ENCODE assay signal across 17 cellular contexts in the genomic region with DNA sequence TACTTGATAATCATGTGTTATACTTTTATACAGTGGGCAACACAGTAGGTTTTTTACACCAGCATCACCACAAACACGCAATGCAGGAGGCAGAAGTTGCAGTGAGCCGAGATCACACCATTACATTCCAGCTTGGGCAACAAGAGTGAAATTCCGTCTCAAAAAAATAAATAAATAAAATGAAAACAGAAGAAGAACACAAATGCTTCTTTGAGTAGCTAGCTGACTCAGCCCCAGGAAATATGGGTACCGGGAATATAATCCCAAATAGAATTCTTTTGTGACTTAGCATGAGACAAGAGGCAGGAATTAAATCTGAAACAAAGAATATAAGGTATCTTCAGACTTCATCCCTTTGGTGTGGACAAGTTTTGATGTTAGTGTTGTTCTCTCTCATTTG.
"Had no signal": no experiment of that assay in that cellular context is flagged by ENCODE, and none has a peak within 500 bp of the region (broad histone marks: within the 10 kb centered on the region; RNA-seq: fewer than 3 reads in every experiment).

No MANE protein-coding gene starts in this region.

- H3K27ac Mint-ChIP-seq: activated CD4-positive, alpha-beta T cell treated with anti-CD3 and anti-CD28 coated beads for 36 hours; activated naive CD4-positive, alpha-beta T cell treated with anti-CD3 and anti-CD28 coated beads, Interleukin-2, amount 50 U/mL, for 24 hours; progenitor cell of endocrine pancreas; stimulated activated naive CD8-positive, alpha-beta T cell treated with anti-CD3 and anti-CD28 coated beads, Interleukin-15, Interleukin-2, amounts not matched to agents 100 ng/mL and 50 ng/mL, for 24 hours; T-helper 2 cell treated with Interferon-gamma antibody and Interleukin-4, amounts not matched to agents 5 μg/mL and 100 μg/mL, for 36 hours; WTC11 had no signal

- H3K4me1 Mint-ChIP-seq: activated CD4-positive, alpha-beta T cell treated with anti-CD3 and anti-CD28 coated beads for 36 hours; activated naive CD4-positive, alpha-beta T cell treated with anti-CD3 and anti-CD28 coated beads, Interleukin-2, amount 50 U/mL, for 24 hours had no signal

- H3K27me3 Mint-ChIP-seq: progenitor cell of endocrine pancreas had no signal

- H3K4me3 ChIP-seq: body of pancreas, dorsolateral prefrontal cortex, heart left ventricle, right atrium auricular region, tibial nerve, uterus had no signal

- H3K9me3 Mint-ChIP-seq: activated naive CD4-positive, alpha-beta T cell treated with anti-CD3 and anti-CD28 coated beads, Interleukin-2, amount 50 U/mL, for 24 hours; stimulated activated naive CD8-positive, alpha-beta T cell treated with anti-CD3 and anti-CD28 coated beads, Interleukin-15, Interleukin-2, amounts not matched to agents 100 ng/mL and 50 ng/mL, for 24 hours; T-helper 2 cell treated with Interferon-gamma antibody and Interleukin-4, amounts not matched to agents 5 μg/mL and 100 μg/mL, for 36 hours had no signal

- H3K4me1 ChIP-seq: body of pancreas, heart left ventricle, right atrium auricular region, tibial nerve, uterus had no signal

- H3K4me3 Mint-ChIP-seq: activated CD4-positive, alpha-beta T cell treated with anti-CD3 and anti-CD28 coated beads for 36 hours; activated naive CD4-positive, alpha-beta T cell treated with anti-CD3 and anti-CD28 coated beads, Interleukin-2, amount 50 U/mL, for 24 hours; stimulated activated naive CD8-positive, alpha-beta T cell treated with anti-CD3 and anti-CD28 coated beads, Interleukin-15, Interleukin-2, amounts not matched to agents 100 ng/mL and 50 ng/mL, for 24 hours; T-helper 2 cell treated with Interferon-gamma antibody and Interleukin-4, amounts not matched to agents 5 μg/mL and 100 μg/mL, for 36 hours; WTC11 had no signal

- H3K36me3 Mint-ChIP-seq: activated naive CD4-positive, alpha-beta T cell treated with anti-CD3 and anti-CD28 coated beads, Interleukin-2, amount 50 U/mL, for 24 hours; WTC11 had no signal

- H3K27ac ChIP-seq: body of pancreas, dorsolateral prefrontal cortex, heart left ventricle, right atrium auricular region, tibial nerve, uterus had no signal

- DNase-seq: activated CD4-positive, alpha-beta T cell treated with anti-CD3 and anti-CD28 coated beads for 36 hours; activated CD4-positive, alpha-beta T cell treated with anti-CD3 and anti-CD28 coated beads, Interleukin-2, amount 50 U/mL, for 48 hours; activated gamma-delta T cell; body of pancreas; dorsolateral prefrontal cortex; heart left ventricle; kidney; occipital lobe; uterus had no signal

- ATAC-seq: activated CD4-positive, alpha-beta T cell treated with anti-CD3 and anti-CD28 coated beads for 36 hours; body of pancreas; heart left ventricle; left lobe of liver; WTC11 had no signal

- H3K9me3 ChIP-seq: body of pancreas, heart left ventricle, right atrium auricular region, tibial nerve, uterus had no signal

- H3K36me3 ChIP-seq: heart left ventricle, right atrium auricular region, tibial nerve, uterus had no signal

- H3K27me3 ChIP-seq: body of pancreas, dorsolateral prefrontal cortex, heart left ventricle, right atrium auricular region, tibial nerve, uterus had no signal
